33 cellular contexts compared by ENCODE assay signal in the genomic region with DNA sequence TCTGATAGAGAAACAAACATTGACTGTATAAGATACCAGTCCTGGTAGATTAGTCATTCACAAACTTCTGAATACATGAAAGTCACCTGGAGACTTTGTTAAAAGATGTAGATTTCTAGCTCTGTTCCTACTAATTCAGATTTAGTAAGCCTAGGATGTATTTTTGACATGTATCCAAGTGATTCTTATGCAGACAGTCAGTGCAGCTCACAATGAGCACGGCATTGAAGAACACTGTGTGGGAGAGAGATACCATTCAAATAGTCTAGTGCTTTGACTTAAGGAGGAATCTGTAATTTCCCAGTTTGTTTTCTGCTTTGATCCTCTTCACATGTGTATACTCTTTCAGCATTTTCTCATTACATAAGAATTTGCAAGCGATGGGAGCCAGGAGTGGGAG.
"Had no signal": no experiment of that assay in that cellular context is flagged by ENCODE, and none has a peak within 500 bp of the region (broad histone marks: within the 10 kb centered on the region; RNA-seq: fewer than 3 reads in every experiment).

No MANE protein-coding gene starts in this region.

- H3K4me1 ChIP-seq: adrenal gland, ascending aorta, breast epithelium, colonic mucosa had no signal

- H3K4me1 Mint-ChIP-seq: activated B cell treated with CpG ODN at 0.5 μM for 24 hours; activated naive CD4-positive, alpha-beta T cell treated with anti-CD3 and anti-CD28 coated beads, Interleukin-2, amount 50 U/mL, for 24 hours; activated naive CD8-positive, alpha-beta T cell treated with anti-CD3 and anti-CD28 coated beads for 36 hours; activated naive CD8-positive, alpha-beta T cell treated with anti-CD3 and anti-CD28 coated beads, Interleukin-2, amount 50 U/mL, for 24 hours; endodermal cell had no signal

- DNase-seq: activated B cell treated with CpG ODN at 0.5 μM for 24 hours; activated CD4-positive, alpha-beta T cell treated with anti-CD3 and anti-CD28 coated beads for 48 hours; activated CD4-positive, alpha-beta T cell treated with anti-CD3 and anti-CD28 coated beads, Interleukin-2, amount 50 U/mL, for 1 hour; activated CD4-positive, alpha-beta T cell treated with anti-CD3 and anti-CD28 coated beads, Interleukin-2, amount 50 U/mL, for 48 hours; activated CD8-positive, alpha-beta memory T cell treated with anti-CD3 and anti-CD28 coated beads for 24 hours; activated CD8-positive, alpha-beta T cell treated with anti-CD3 and anti-CD28 coated beads for 36 hours; activated effector memory CD4-positive, alpha-beta T cell treated with anti-CD3 and anti-CD28 coated beads, Interleukin-2, amount 50 U/mL, for 16 hours; activated naive CD4-positive, alpha-beta T cell treated with anti-CD3 and anti-CD28 coated beads for 36 hours; activated naive CD8-positive, alpha-beta T cell treated with anti-CD3 and anti-CD28 coated beads for 36 hours; activated naive CD8-positive, alpha-beta T cell treated with anti-CD3 and anti-CD28 coated beads, Interleukin-2, amount 50 U/mL, for 24 hours; activated T-cell treated with anti-CD3 and anti-CD28 coated beads, Interleukin-2, amount 50 U/mL, for 48 hours; adrenal gland; central memory CD4-positive, alpha-beta T cell; cerebellar nuclear complex; colonic mucosa; dorsolateral prefrontal cortex; effector memory CD4-positive, alpha-beta T cell; endodermal cell; T-helper 1 cell; T-helper 17 cell; T1000; WERI-Rb-1 had no signal

- H3K4me3 Mint-ChIP-seq: activated B cell treated with CpG ODN at 0.5 μM for 24 hours; activated CD8-positive, alpha-beta T cell treated with anti-CD3 and anti-CD28 coated beads for 36 hours; activated naive CD4-positive, alpha-beta T cell treated with anti-CD3 and anti-CD28 coated beads for 36 hours; activated naive CD4-positive, alpha-beta T cell treated with anti-CD3 and anti-CD28 coated beads, Interleukin-2, amount 50 U/mL, for 24 hours; activated naive CD8-positive, alpha-beta T cell treated with anti-CD3 and anti-CD28 coated beads for 36 hours; activated naive CD8-positive, alpha-beta T cell treated with anti-CD3 and anti-CD28 coated beads, Interleukin-2, amount 50 U/mL, for 24 hours; activated T-helper 1 cell treated with anti-CD3 and anti-CD28 coated beads, Interleukin-12 subunit alpha, Interleukin-12 subunit beta, Interleukin-2, Interleukin-4 antibody, amounts not matched to agents 30 ng/mL and 10 ng/mL and 1 ng/mL, durations not matched to agents 14 hours and 24 hours and 36 hours; brain; dendritic cell treated with granulocyte-macrophage colony-stimulating factor and Interleukin-4, amounts not matched to agents 40 ng/mL and 50 ng/mL, for 4 days; endodermal cell; T-helper 17 cell; T-helper 2 cell treated with Interferon-gamma antibody and Interleukin-4, amounts not matched to agents 5 μg/mL and 100 μg/mL, for 36 hours had no signal

- ATAC-seq: activated CD4-positive, CD25-positive, alpha-beta regulatory T cell treated with anti-CD3 and anti-CD28 coated beads, Interleukin-2, amount 50 U/mL, for 24 hours; activated CD8-positive, alpha-beta T cell treated with anti-CD3 and anti-CD28 coated beads for 36 hours; activated naive CD8-positive, alpha-beta T cell treated with anti-CD3 and anti-CD28 coated beads, Interleukin-2, amount 50 U/mL, for 24 hours; esophagus mucosa; T-helper 17 cell had no signal

- H3K27ac Mint-ChIP-seq: activated B cell treated with CpG ODN at 0.5 μM for 24 hours; activated CD8-positive, alpha-beta T cell treated with anti-CD3 and anti-CD28 coated beads for 36 hours; activated naive CD4-positive, alpha-beta T cell treated with anti-CD3 and anti-CD28 coated beads for 36 hours; activated naive CD4-positive, alpha-beta T cell treated with anti-CD3 and anti-CD28 coated beads, Interleukin-2, amount 50 U/mL, for 24 hours; activated naive CD8-positive, alpha-beta T cell treated with anti-CD3 and anti-CD28 coated beads for 36 hours; activated naive CD8-positive, alpha-beta T cell treated with anti-CD3 and anti-CD28 coated beads, Interleukin-2, amount 50 U/mL, for 24 hours; activated T-helper 1 cell treated with anti-CD3 and anti-CD28 coated beads, Interleukin-12 subunit alpha, Interleukin-12 subunit beta, Interleukin-2, Interleukin-4 antibody, amounts not matched to agents 30 ng/mL and 10 ng/mL and 1 ng/mL, durations not matched to agents 14 hours and 24 hours and 36 hours; activated T-helper 2 cell treated with anti-CD3 and anti-CD28 coated beads, Interferon-gamma antibody, Interleukin-2, Interleukin-4, amounts not matched to agents 10 μg/mL and 5 μg/mL and 100 μg/mL, durations not matched to agents 14 hours and 24 hours and 36 hours; brain; dendritic cell treated with granulocyte-macrophage colony-stimulating factor and Interleukin-4, amounts not matched to agents 40 ng/mL and 50 ng/mL, for 4 days; endodermal cell; T-helper 17 cell; T-helper 2 cell treated with Interferon-gamma antibody and Interleukin-4, amounts not matched to agents 5 μg/mL and 100 μg/mL, for 36 hours had no signal

- H3K36me3 Mint-ChIP-seq: activated naive CD4-positive, alpha-beta T cell treated with anti-CD3 and anti-CD28 coated beads, Interleukin-2, amount 50 U/mL, for 24 hours; activated naive CD8-positive, alpha-beta T cell treated with anti-CD3 and anti-CD28 coated beads for 36 hours; brain had no signal

- H3K9me3 Mint-ChIP-seq: activated B cell treated with CpG ODN at 0.5 μM for 24 hours; activated CD8-positive, alpha-beta T cell treated with anti-CD3 and anti-CD28 coated beads for 36 hours; activated naive CD4-positive, alpha-beta T cell treated with anti-CD3 and anti-CD28 coated beads, Interleukin-2, amount 50 U/mL, for 24 hours; activated naive CD8-positive, alpha-beta T cell treated with anti-CD3 and anti-CD28 coated beads, Interleukin-2, amount 50 U/mL, for 24 hours; activated T-helper 1 cell treated with anti-CD3 and anti-CD28 coated beads, Interleukin-12 subunit alpha, Interleukin-12 subunit beta, Interleukin-2, Interleukin-4 antibody, amounts not matched to agents 30 ng/mL and 10 ng/mL and 1 ng/mL, durations not matched to agents 14 hours and 24 hours and 36 hours; activated T-helper 2 cell treated with anti-CD3 and anti-CD28 coated beads, Interferon-gamma antibody, Interleukin-2, Interleukin-4, amounts not matched to agents 10 μg/mL and 5 μg/mL and 100 μg/mL, durations not matched to agents 14 hours and 24 hours and 36 hours; dendritic cell treated with granulocyte-macrophage colony-stimulating factor and Interleukin-4, amounts not matched to agents 40 ng/mL and 50 ng/mL, for 4 days; T-helper 2 cell treated with Interferon-gamma antibody and Interleukin-4, amounts not matched to agents 5 μg/mL and 100 μg/mL, for 36 hours had no signal

- H3K27ac ChIP-seq: adrenal gland, ascending aorta, breast epithelium, cardiac muscle cell, colonic mucosa, dorsolateral prefrontal cortex, WERI-Rb-1 had no signal

- H3K36me3 ChIP-seq: adrenal gland, ascending aorta, breast epithelium, cardiac muscle cell, colonic mucosa, WERI-Rb-1 had no signal

- H3K27me3 Mint-ChIP-seq: activated B cell treated with CpG ODN at 0.5 μM for 24 hours had no signal

- H3K9me3 ChIP-seq: adrenal gland, ascending aorta, breast epithelium, colonic mucosa had no signal

- H3K4me3 ChIP-seq: adrenal gland, ascending aorta, breast epithelium, cardiac muscle cell, colonic mucosa, dorsolateral prefrontal cortex had no signal

- H3K27me3 ChIP-seq: adrenal gland, ascending aorta, breast epithelium, cardiac muscle cell, colonic mucosa, dorsolateral prefrontal cortex had no signal
